9 cellular contexts compared by ENCODE assay signal in the genomic region with DNA sequence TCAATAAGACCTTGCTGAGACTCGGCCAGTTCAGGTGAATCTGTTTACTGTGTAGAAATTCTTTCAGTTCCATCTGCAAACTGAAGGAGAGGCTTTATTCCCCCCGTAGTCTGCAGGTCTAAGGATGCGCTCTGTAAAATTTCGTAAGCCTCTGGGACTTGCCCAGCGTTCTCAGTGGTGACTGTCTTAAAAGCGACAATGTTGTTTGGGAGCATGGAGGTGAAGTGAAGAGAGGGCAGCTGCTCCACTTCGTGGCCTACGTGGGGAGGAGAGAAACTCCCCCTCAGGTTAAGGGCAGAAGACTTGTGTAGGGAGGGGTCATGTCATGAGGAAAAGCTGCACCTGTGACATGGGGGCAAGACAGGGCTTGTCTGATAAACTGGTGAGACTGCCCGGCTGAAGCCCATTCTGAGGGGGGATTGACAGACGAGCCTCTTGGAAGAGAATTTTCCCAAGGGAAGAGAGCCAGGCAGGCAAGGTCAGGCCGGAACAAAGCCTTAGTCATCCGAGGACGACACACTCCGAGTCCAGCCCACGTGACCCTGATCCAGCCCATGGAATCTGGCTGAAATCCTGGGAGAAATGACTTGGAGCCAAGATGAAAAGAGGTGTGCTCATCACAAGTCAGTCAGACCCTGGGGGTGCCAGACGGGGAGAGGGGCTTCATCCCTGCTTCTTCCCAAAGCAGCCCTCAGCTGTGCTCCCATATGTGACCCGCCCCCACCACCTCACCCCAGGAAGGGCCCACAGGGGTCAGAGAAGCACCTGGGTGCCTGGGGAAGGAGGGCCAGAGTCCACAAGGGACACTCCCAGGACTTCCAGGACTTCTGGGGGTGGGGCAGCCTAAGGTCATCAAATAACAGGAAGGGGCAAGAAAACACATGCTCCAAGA.
A peak's percentile ranks its signal among the peaks of the same experiment; 100 is the strongest.
DNase-seq lines count a peak whose midpoint lies in the region; ATAC-seq, FAIRE-seq and TF ChIP-seq lines count a peak whose summit lies in the region.
"Had no signal": no experiment of that assay in that cellular context is flagged by ENCODE, and none has a peak within 500 bp of the region (broad histone marks: within the 10 kb centered on the region; RNA-seq: fewer than 3 reads in every experiment).

No MANE protein-coding gene starts in this region.

- POLR2A ChIA-PET in GM10248 (lab: Yijun Ruan, JAX): no interaction called here

- 28% methylated on average over 17 of the region's 17 CpGs for WGBS in prostate gland

- no peak overlapping the region for H3K4me3 ChIP-seq in adipocyte (ENCODE audit: low read length)
- no peak overlapping the region for H3K4me3 ChIP-seq in prostate gland

- TF ChIP-seq CTCF in prostate gland (IDR thresholded peaks at IDR 0.05): no peak
- TF ChIP-seq CTCF in GM10248 (IDR thresholded peaks at IDR 0.05; ENCODE audit: control extremely low read depth, extremely low read depth, low read depth, missing control alignments): no peak

- DNase-seq in H54 (ENCODE audit: insufficient read length, low spot score) (peak; percentile 68), adipocyte (ENCODE audit: low read depth) (peak; percentile 37), head of caudate nucleus (peak in 39 of 42 donors; percentile 21 to 84 (median 54)), prostate gland (ENCODE audit: low spot score) (peak; percentile 64), GM10248 (ENCODE audit: extremely low spot score) (no peak), SIG-M5 (lab: John Stamatoyannopoulos, UW) (no peak)
- no peak for DNase-seq in stimulated activated CD4-positive, alpha-beta T cell treated with anti-CD3 and anti-CD28 coated beads, Interleukin-12 subunit alpha, Interleukin-12 subunit beta, amount 100 ng/mL, for 4 hours
- DNase-seq: RPMI8226 had no signal

- intact Hi-C loops in head of caudate nucleus (cut with DNase I) (no loop called here), prostate gland (cut with DNase I) (no loop called here)

- no peaks in the 10 kb centered on the region for H3K27me3 ChIP-seq in adipocyte (replicated peaks; ENCODE audit: control insufficient read depth, insufficient read depth, low read length)
- no peaks in the 10 kb centered on the region for H3K27me3 ChIP-seq in prostate gland (replicated peaks; ENCODE audit: insufficient read depth)

- H3K36me3 ChIP-seq in adipocyte (ENCODE audit: control insufficient read depth, insufficient read depth, low read length, severe bottlenecking): no peaks in the 10 kb centered on the region
- no peaks in the 10 kb centered on the region for H3K36me3 ChIP-seq in prostate gland

- H3K4me1 ChIP-seq in adipocyte (ENCODE audit: control insufficient read depth, insufficient read depth, low read length) (peaks cover 24% of the 10 kb centered on the region), prostate gland (replicated peaks) (no peaks in the 10 kb centered on the region)

- H3K9me3 ChIP-seq in adipocyte (ENCODE audit: control insufficient read depth, low read length) (no peaks in the 10 kb centered on the region), prostate gland (no peaks in the 10 kb centered on the region)

- TF ChIP-seq POLR2A in H54 (IDR thresholded peaks at IDR 0.05; ENCODE audit: low read depth, low read length) (no peak), prostate gland (IDR thresholded peaks at IDR 0.05) (no peak)

- CTCF ChIA-PET in GM10248 (lab: Yijun Ruan, JAX): no interaction called here

- no peak for ATAC-seq in HG02970 (IDR thresholded peaks at IDR 0.05; ENCODE audit: low FRiP score, unreplicated experiment)

- peak; percentile 70 for FAIRE-seq in H54 (lab: Jason Lieb, UNC)

- H3K9ac ChIP-seq in adipocyte (ENCODE audit: low read length): no peak overlapping the region

- peak overlapping the region; percentile 41 to 51 for H3K27ac ChIP-seq in prostate gland

Comparison
In these comparisons a context has a peak if more than half of its experiments do, and no peak if none do; other contexts are left out.
1. DNase-seq: peak in H54 (single experiment), adipocyte (single experiment), head of caudate nucleus (39 of 42) and prostate gland (single experiment); none in GM10248 (single experiment), stimulated activated CD4-positive, alpha-beta T cell treated with anti-CD3 and anti-CD28 coated beads, Interleukin-12 subunit alpha, Interleukin-12 subunit beta, amount 100 ng/mL, for 4 hours (single experiment) and SIG-M5 (single experiment).